In genomic region chr6:30091577-30092381, GRCh38 we compare ENCODE assay signal across 10 cellular contexts. TPM values are rescaled to one million over a fixed set of nuclear protein-coding genes. Genes with fewer than 3 reads are reported as not detected.
DNase-seq lines count a peak whose midpoint lies in the region; ATAC-seq and TF ChIP-seq lines count a peak whose summit lies in the region.
"Had no signal": no experiment of that assay in that cellular context is flagged by ENCODE, and none has a peak within 500 bp of the region (broad histone marks: within the 10 kb centered on the region; RNA-seq: fewer than 3 reads in every experiment).

No MANE protein-coding gene starts in this region.

- ATAC-seq in body of pancreas = peak; percentile 18
- ATAC-seq in left colon = peak; percentile 90
- ATAC-seq in GM21723 (IDR thresholded peaks at IDR 0.05; ENCODE audit: unreplicated experiment) = no peak
- no peak for ATAC-seq in HG03039 (IDR thresholded peaks at IDR 0.05; ENCODE audit: unreplicated experiment)

- H3K4me3 Mint-ChIP-seq in HFFc6 (peak overlapping the region; percentile 9), progenitor cell of endocrine pancreas (ENCODE audit: low read depth) (no peak overlapping the region)

- H3K27ac Mint-ChIP-seq in HFFc6 (peak overlapping the region; percentile 67), progenitor cell of endocrine pancreas (no peak overlapping the region)

- H3K36me3 ChIP-seq in body of pancreas (replicated peaks in 1 of 2; ENCODE audit: insufficient read depth in 1 of 2, low read depth in 2 of 2) = no peaks in the 10 kb centered on the region
- H3K36me3 ChIP-seq: BLaER1 treated with 17β-estradiol and CSF1 and Interleukin-3, amounts not matched to agents 10 nM and 100 nM had no signal

- WGBS in body of pancreas, 2 donors = 40 to 49% methylated on average over 11 of the region's 11 CpGs

- no peak for TF ChIP-seq POLR2A in body of pancreas (IDR thresholded peaks at IDR 0.05)

- H3K4me1 Mint-ChIP-seq in HFFc6 (ENCODE audit: low read depth) = peaks cover 29% of the 10 kb centered on the region
- H3K4me1 Mint-ChIP-seq in progenitor cell of endocrine pancreas (ENCODE audit: low read depth) = peaks cover 2% of the 10 kb centered on the region

- DNase-seq in HFFc6 (peak; percentile 86), body of pancreas (no peak), left colon (peak; percentile 79 to 88), NCI-H2081 (lab: John Stamatoyannopoulos, UW) (no peak), progenitor cell of endocrine pancreas (ENCODE audit: low spot score, unreplicated experiment) (no peak)
- DNase-seq: NCI-H2029 treated with DMSO at 0.1 percent for 48 hours had no signal

- H3K36me3 Mint-ChIP-seq in HFFc6 (ENCODE audit: low read depth) (peaks cover 6% of the 10 kb centered on the region; the same call in 1 of the 2 replicates), progenitor cell of endocrine pancreas (ENCODE audit: insufficient read depth) (no peaks in the 10 kb centered on the region)

- H3K27me3 Mint-ChIP-seq in HFFc6 (ENCODE audit: insufficient read depth) = peaks cover 46% of the 10 kb centered on the region
- H3K27me3 Mint-ChIP-seq in progenitor cell of endocrine pancreas = peaks cover 61% of the 10 kb centered on the region

- H3K9me3 Mint-ChIP-seq in HFFc6 (no peaks in the 10 kb centered on the region; the same call in 1 of the 2 replicates), progenitor cell of endocrine pancreas (ENCODE audit: low read depth) (no peaks in the 10 kb centered on the region)

- H3K27me3 ChIP-seq in body of pancreas = no peaks in the 10 kb centered on the region

- no peak overlapping the region for H3K4me3 ChIP-seq in body of pancreas
- H3K4me3 ChIP-seq: BLaER1 treated with 17β-estradiol and CSF1 and Interleukin-3, amounts not matched to agents 10 nM and 100 nM had no signal

- peak overlapping the region; percentile 64 for H3K27ac ChIP-seq in 22Rv1
- no peak overlapping the region for H3K27ac ChIP-seq in body of pancreas
- H3K27ac ChIP-seq: BLaER1 treated with 17β-estradiol and CSF1 and Interleukin-3, amounts not matched to agents 10 nM and 100 nM had no signal

- H3K9me3 ChIP-seq in body of pancreas = no peaks in the 10 kb centered on the region
- H3K9me3 ChIP-seq: BLaER1 treated with 17β-estradiol and CSF1 and Interleukin-3, amounts not matched to agents 10 nM and 100 nM had no signal

- no peaks in the 10 kb centered on the region for H3K4me1 ChIP-seq in body of pancreas

- intact Hi-C loops in body of pancreas (cut with DNase I) = no loop called here
- intact Hi-C loops in left colon (cut with DNase I, micrococcal nuclease) = no loop called here

- TF ChIP-seq CTCF in 22Rv1 (IDR thresholded peaks at IDR 0.05) (no peak), HFFc6 (IDR thresholded peaks at IDR 0.05) (no peak), body of pancreas (IDR thresholded peaks at IDR 0.05) (no peak), progenitor cell of endocrine pancreas (IDR thresholded peaks at IDR 0.05; ENCODE audit: unreplicated experiment) (no peak)

RNA-seq across cellular contexts. Expression of gene RNF39, which starts 16.2 kb away (rescaled TPM):
- not detected for total RNA-seq in HFFc6 (2021; fragmentation: NEBNext Ultra II Directional; extraction: Animal tissue kit (Norgen Biotek cat#: 25700))
- total RNA-seq in body of pancreas (1 to 10 TPM in 1 of 2 donors, not detected in 1; 1.6 TPM), left colon (under 1 TPM in 1 of 2 donors, not detected in 1; 0.58 TPM), progenitor cell of endocrine pancreas (not detected in 2 replicates)

RNA-seq across cellular contexts. Expression of gene TRIM31, which starts 21.1 kb away (rescaled TPM):
- not detected for total RNA-seq in HFFc6 (2021; fragmentation: NEBNext Ultra II Directional; extraction: Animal tissue kit (Norgen Biotek cat#: 25700))
- under 1 TPM in 1 of 2 donors, not detected in 1; 0.26 TPM for total RNA-seq in body of pancreas
- 100 to 1,000 TPM in 1 of 2 donors, 10 to 100 TPM in 1; 80.0 to 278 TPM for total RNA-seq in left colon
- not detected in 2 replicates for total RNA-seq in progenitor cell of endocrine pancreas

RNA-seq across cellular contexts. Expression of gene PPP1R11, which starts 24.8 kb away (rescaled TPM):
- total RNA-seq in HFFc6 (2021; fragmentation: NEBNext Ultra II Directional; extraction: Animal tissue kit (Norgen Biotek cat#: 25700)) = 10 to 100 TPM; 47.1 to 61.7 (median 53.2) TPM
- total RNA-seq in body of pancreas (10 to 100 TPM; 18.9 to 34.3 TPM), left colon (10 to 100 TPM; 89.5 to 92.9 TPM), progenitor cell of endocrine pancreas (45.1 and 48.4 TPM in 2 replicates)

RNA-seq across cellular contexts. Expression of gene POLR1H, which starts 30.7 kb away (rescaled TPM):
- total RNA-seq in HFFc6 (2021; fragmentation: NEBNext Ultra II Directional; extraction: Animal tissue kit (Norgen Biotek cat#: 25700)) = 10 to 100 TPM; 18.6 to 28.3 (median 23.9) TPM
- 10 to 100 TPM in 1 of 2 donors, 1 to 10 TPM in 1; 7.6 to 18.7 TPM for total RNA-seq in body of pancreas
- total RNA-seq in left colon = 10 to 100 TPM; 25.6 to 26.2 TPM
- total RNA-seq in progenitor cell of endocrine pancreas = 23.0 and 27.3 TPM in 2 replicates

RNA-seq across cellular contexts. Expression of gene TRIM40, which starts 44.2 kb away (rescaled TPM):
- total RNA-seq in HFFc6 (2021; fragmentation: NEBNext Ultra II Directional; extraction: Animal tissue kit (Norgen Biotek cat#: 25700)) = not detected
- not detected for total RNA-seq in body of pancreas
- total RNA-seq in left colon = 10 to 100 TPM; 13.2 to 30.7 TPM
- not detected in 2 replicates for total RNA-seq in progenitor cell of endocrine pancreas

Comparison
In these comparisons a context has a peak if more than half of its experiments do, and no peak if none do; other contexts are left out.
1. DNase-seq: peak in HFFc6 (single experiment) and left colon (2 of 2); none in body of pancreas (0 of 4), NCI-H2081 (0 of 2) and progenitor cell of endocrine pancreas (single experiment).
2. ATAC-seq: peak in body of pancreas (single experiment) and left colon (single experiment); none in GM21723 (single experiment) and HG03039 (single experiment).
3. RNA of gene TRIM31, which starts 21.1 kb away (total RNA-seq): 80.0 to 278 TPM in left colon; 0.26 TPM in body of pancreas, not detected in HFFc6 and not detected in progenitor cell of endocrine pancreas; every median in the first group is over 10 times any median in the second.